8 cellular contexts compared by ENCODE assay signal in genomic region chr1:36553591-36554417, GRCh38.
A peak's percentile ranks its signal among the peaks of the same experiment; 100 is the strongest.
DNase-seq lines count a peak whose midpoint lies in the region; ATAC-seq and TF ChIP-seq lines count a peak whose summit lies in the region.

No MANE protein-coding gene starts in this region.

- no peaks in the 10 kb centered on the region for H3K36me3 ChIP-seq in BJ (ENCODE audit: control insufficient read depth, insufficient read depth, low read length)

- H3K36me3 Mint-ChIP-seq in activated CD4-positive, alpha-beta memory T cell treated with anti-CD3 and anti-CD28 coated beads, Interleukin-2, amount 10 ng/mL, durations not matched to agents 7 days and 5 days (ENCODE audit: low read depth), result no peaks in the 10 kb centered on the region

- peaks cover 8% of the 10 kb centered on the region for H3K27me3 ChIP-seq in BJ (ENCODE audit: control insufficient read depth, insufficient read depth, low read length)

- ATAC-seq in HG02970 (IDR thresholded peaks at IDR 0.05; ENCODE audit: low FRiP score, unreplicated experiment) (peak; percentile 62), HG02938 (IDR thresholded peaks at IDR 0.05; ENCODE audit: unreplicated experiment) (no peak)

- peak; percentile 65 for TF ChIP-seq CTCF in BJ (IDR thresholded peaks at IDR 0.05; ENCODE audit: insufficient read depth, low read depth, low read length)

- H3K9me3 Mint-ChIP-seq in activated CD4-positive, alpha-beta memory T cell treated with anti-CD3 and anti-CD28 coated beads, Interleukin-2, amount 10 ng/mL, durations not matched to agents 7 days and 5 days, result no peaks in the 10 kb centered on the region

- H3K4me3 Mint-ChIP-seq in activated CD4-positive, alpha-beta memory T cell treated with anti-CD3 and anti-CD28 coated beads, Interleukin-2, amount 10 ng/mL, durations not matched to agents 7 days and 5 days, result no peak overlapping the region

- no peaks in the 10 kb centered on the region for H3K4me1 Mint-ChIP-seq in activated CD4-positive, alpha-beta memory T cell treated with anti-CD3 and anti-CD28 coated beads, Interleukin-2, amount 10 ng/mL, durations not matched to agents 7 days and 5 days

- no peak overlapping the region for H3K4me3 ChIP-seq in BJ (ENCODE audit: low read depth, low read length)

- POLR2A ChIA-PET in BJ (lab: Charles Lee), result no interaction called here
- POLR2A ChIA-PET in activated CD4-positive, alpha-beta memory T cell treated with anti-CD3 and anti-CD28 coated beads, Interleukin-2, amount 10 ng/mL, durations not matched to agents 7 days and 5 days (lab: Charles Lee), result no interaction called here

- no peak overlapping the region for H3K27ac Mint-ChIP-seq in activated CD4-positive, alpha-beta memory T cell treated with anti-CD3 and anti-CD28 coated beads, Interleukin-2, amount 10 ng/mL, durations not matched to agents 7 days and 5 days

- H3K27me3 Mint-ChIP-seq in activated CD4-positive, alpha-beta memory T cell treated with anti-CD3 and anti-CD28 coated beads, Interleukin-2, amount 10 ng/mL, durations not matched to agents 7 days and 5 days, result peaks cover 48% of the 10 kb centered on the region

- CTCF ChIA-PET in BJ (lab: Yijun Ruan, JAX), result interaction anchor here (0.6 to 2.6 kb wide), 12 partner anchors 9 to 900 kb away, joined by 3 to 10 read pairs (median 4); no protein-coding TSS in a partner anchor
- CTCF ChIA-PET in activated CD4-positive, alpha-beta memory T cell treated with anti-CD3 and anti-CD28 coated beads, Interleukin-2, amount 10 ng/mL, durations not matched to agents 7 days and 5 days (lab: Charles Lee), result interaction anchor here (0.8 to 3.3 kb wide), 3 partner anchors 11 to 37 kb away, joined by 3 to 13 read pairs (median 5); no protein-coding TSS in a partner anchor

- DNase-seq in BJ (ENCODE audit: low read depth) (no peak), NCI-H526 treated with DMSO at 0.1 percent for 48 hours (lab: John Stamatoyannopoulos, UW) (peak; percentile 73), middle frontal gyrus (ENCODE audit: extremely low spot score, low spot score) (peak; percentile 21)
- DNase-seq in activated CD4-positive, alpha-beta memory T cell treated with anti-CD3 and anti-CD28 coated beads, Interleukin-2, amount 10 ng/mL, durations not matched to agents 7 days and 5 days, result peak; percentile 71
- peak; percentile 36 for DNase-seq in effector CD8-positive, alpha-beta T cell (lab: John Stamatoyannopoulos, UW)
- peak; percentile 48 for DNase-seq in stimulated activated CD8-positive, alpha-beta memory T cell treated with anti-CD3 and anti-CD28 coated beads, Interleukin-4, amount 100 ng/mL, for 24 hours (ENCODE audit: low read depth)
